In genomic region chr6:85642774-85643529, GRCh38 we compare ENCODE assay signal across 8 cellular contexts. TPM values are rescaled to one million over a fixed set of nuclear protein-coding genes. Genes with fewer than 3 reads are reported as not detected.
DNase-seq lines count a peak whose midpoint lies in the region; TF ChIP-seq lines count a peak whose summit lies in the region.

SYNCRIP (minus strand) TSS chr6:85642886; CDS start chr6:85641439, 1,447 bp downstream.

- peaks cover 44% of the 10 kb centered on the region for H3K36me3 Mint-ChIP-seq in HFFc6 (ENCODE audit: low read depth)

- peak within 1 kb of the TSS; percentile 100 for H3K9ac ChIP-seq in neuronal stem cell (ENCODE audit: low read depth, low read length, poor library complexity)
- peak within 1 kb of the TSS; percentile 90 to 99 (median 96) for H3K9ac ChIP-seq in subcutaneous abdominal adipose tissue (ENCODE audit: low read length in 5 of 5)

- peak within 1 kb of the TSS; percentile 73 for H3K4me2 ChIP-seq in neuronal stem cell (ENCODE audit: insufficient read depth, low read length, poor library complexity, severe bottlenecking)

- H3K27me3 Mint-ChIP-seq in HFFc6 (ENCODE audit: insufficient read depth) = peaks cover 8% of the 10 kb centered on the region

- peak within 1 kb of the TSS; percentile 10 for H2BK12ac ChIP-seq in neuronal stem cell (ENCODE audit: low read length)

- H3K27ac ChIP-seq in neuronal stem cell (replicated peaks; ENCODE audit: low read length) = peak within 1 kb of the TSS; percentile 100
- H3K27ac ChIP-seq in subcutaneous abdominal adipose tissue (ENCODE audit: low read depth, low read length) = peak within 1 kb of the TSS; percentile 98

- peak within 1 kb of the TSS; percentile 97 for H2AK5ac ChIP-seq in neuronal stem cell (ENCODE audit: low read depth, low read length)

- peak within 1 kb of the TSS; percentile 65 for H4K8ac ChIP-seq in neuronal stem cell (ENCODE audit: low read depth, low read length)

- H3K14ac ChIP-seq in neuronal stem cell (ENCODE audit: low read length) = peak within 1 kb of the TSS; percentile 99

- peak within 1 kb of the TSS; percentile 98 for H3K4ac ChIP-seq in neuronal stem cell (ENCODE audit: low read length)

- peak within 1 kb of the TSS; percentile 85 for H2BK15ac ChIP-seq in neuronal stem cell (ENCODE audit: low read length)

- H4K91ac ChIP-seq in neuronal stem cell (ENCODE audit: low read depth, low read length, poor library complexity) = peak within 1 kb of the TSS; percentile 92

- peak within 1 kb of the TSS; percentile 99 for H3K27ac Mint-ChIP-seq in HFFc6

- H3K4me1 ChIP-seq in neuronal stem cell (ENCODE audit: control insufficient read depth in 2 of 2, insufficient read depth in 1 of 2, low read depth in 1 of 2, low read length in 2 of 2) (peaks cover 5% of the 10 kb centered on the region in 2 donors), subcutaneous abdominal adipose tissue (ENCODE audit: control insufficient read depth in 5 of 5, insufficient read depth in 5 of 5, low read length in 5 of 5) (peaks cover 2 to 35% (median 30%) of the 10 kb centered on the region in 5 donors)

- peak within 1 kb of the TSS; percentile 92 for H3K4me3 Mint-ChIP-seq in HFFc6

- peaks cover 5% of the 10 kb centered on the region for H3K79me1 ChIP-seq in neuronal stem cell (ENCODE audit: low read depth, low read length)

- peak within 1 kb of the TSS; percentile 97 to 100 for H3K4me3 ChIP-seq in neuronal stem cell (ENCODE audit: low read length in 2 of 2)
- peak within 1 kb of the TSS; percentile 96 to 99 (median 97) for H3K4me3 ChIP-seq in subcutaneous abdominal adipose tissue (ENCODE audit: low read depth in 1 of 5, low read length in 5 of 5)

- H3K4me1 Mint-ChIP-seq in HFFc6 (ENCODE audit: low read depth) = peaks cover 47% of the 10 kb centered on the region

- peak within 1 kb of the TSS; percentile 99 for H2AFZ ChIP-seq in neuronal stem cell (ENCODE audit: low read length)

- TF ChIP-seq CTCF in HFFc6 (IDR thresholded peaks at IDR 0.05) = no peak

- H3K23ac ChIP-seq in neuronal stem cell (ENCODE audit: low read depth, low read length, poor library complexity) = peak within 1 kb of the TSS; percentile 100

- peak within 1 kb of the TSS; percentile 97 for H2BK120ac ChIP-seq in neuronal stem cell (ENCODE audit: low read depth, low read length)

- H3K9me3 Mint-ChIP-seq in HFFc6 = no peaks in the 10 kb centered on the region

- H3K9me3 ChIP-seq in neuronal stem cell (replicated peaks in 1 of 2; ENCODE audit: control insufficient read depth in 2 of 2, insufficient read depth in 1 of 2, low read depth in 1 of 2, low read length in 2 of 2) (peaks cover 0 to 13% of the 10 kb centered on the region in 2 donors), subcutaneous abdominal adipose tissue (ENCODE audit: control insufficient read depth in 5 of 5, low read length in 5 of 5) (no peaks in the 10 kb centered on the region)

- no CpG with 5 or more reads among the region's 76 CpGs for WGBS in neuronal stem cell (ENCODE audit: extremely low coverage in 2 of 2, insufficient read length in 2 of 2, insufficient replicate concordance in 1 of 2), 2 donors

- peaks cover 9 to 36% of the 10 kb centered on the region in 2 donors for H3K36me3 ChIP-seq in neuronal stem cell (replicated peaks in 1 of 2; ENCODE audit: control insufficient read depth in 2 of 2, insufficient read depth in 2 of 2, low read length in 2 of 2)
- H3K36me3 ChIP-seq in subcutaneous abdominal adipose tissue (ENCODE audit: control insufficient read depth in 5 of 5, insufficient read depth in 5 of 5, low read length in 5 of 5) = peaks cover 6 to 17% (median 11%) of the 10 kb centered on the region in 5 donors

- DNase-seq in GM04504 (ENCODE audit: low read depth) (peak; percentile 97), HFFc6 (peak; percentile 96), NAMALWA (ENCODE audit: low spot score) (peak; percentile 98), SK-MEL-5 (ENCODE audit: low read depth, low spot score) (peak; percentile 96), foreskin melanocyte (peak; percentile 98), neuronal stem cell (ENCODE audit: low spot score) (peak; percentile 98)
- DNase-seq in activated naive CD4-positive, alpha-beta T cell treated with Interleukin-2 at 50 U/mL for 16 hours = peak; percentile 98

- peak within 1 kb of the TSS; percentile 99 for H2BK5ac ChIP-seq in neuronal stem cell (ENCODE audit: low read length)

- in situ Hi-C loops in SK-MEL-5 (cut with HindIII; ENCODE audit: low pct_unique_long_range_greater_than_20kb, low sequenced_read_pairs) = no loop called here

- H3K27me3 ChIP-seq in neuronal stem cell (ENCODE audit: control insufficient read depth in 3 of 3, insufficient read depth in 3 of 3, low read depth in 1 of 3, low read length in 3 of 3) (no peaks in the 10 kb centered on the region), subcutaneous abdominal adipose tissue (ENCODE audit: control insufficient read depth in 5 of 5, insufficient read depth in 4 of 5, low read length in 5 of 5) (no peaks in the 10 kb centered on the region)

- H3K18ac ChIP-seq in neuronal stem cell (ENCODE audit: low read length) = peak within 1 kb of the TSS; percentile 100

RNA-seq across cellular contexts. Expression of gene SYNCRIP, which starts in this region (rescaled TPM):
- 100 to 1,000 TPM; 122 to 139 (median 133) TPM for total RNA-seq in HFFc6 (2021; fragmentation: NEBNext Ultra II Directional; extraction: Animal tissue kit (Norgen Biotek cat#: 25700))
- 67.5 and 68.1 TPM in 2 replicates for total RNA-seq in SK-MEL-5 (2014; rRNA removed; shearing (Covaris generic))
- 60.5 and 77.0 TPM in 2 replicates for polyA plus RNA-seq in SK-MEL-5 (2015; cell fraction: cytosol; rRNA removed)
- polyA plus RNA-seq in SK-MEL-5 (2015; cell fraction: nucleus; rRNA removed) = 47.0 and 54.4 TPM in 2 replicates
- 77.6 TPM for polyA plus RNA-seq in neuronal stem cell (2013, experiment 1 of 2)
- 75.4 TPM for polyA plus RNA-seq in neuronal stem cell (2013, experiment 2 of 2)

Comparison
In these comparisons a context has a peak if more than half of its experiments do, and no peak if none do; other contexts are left out.
1. Peak in every context shown above with its lines: DNase-seq, H3K4me3 ChIP-seq and H3K27ac ChIP-seq.